1 cellular context compared by ENCODE assay signal in the genomic region with DNA sequence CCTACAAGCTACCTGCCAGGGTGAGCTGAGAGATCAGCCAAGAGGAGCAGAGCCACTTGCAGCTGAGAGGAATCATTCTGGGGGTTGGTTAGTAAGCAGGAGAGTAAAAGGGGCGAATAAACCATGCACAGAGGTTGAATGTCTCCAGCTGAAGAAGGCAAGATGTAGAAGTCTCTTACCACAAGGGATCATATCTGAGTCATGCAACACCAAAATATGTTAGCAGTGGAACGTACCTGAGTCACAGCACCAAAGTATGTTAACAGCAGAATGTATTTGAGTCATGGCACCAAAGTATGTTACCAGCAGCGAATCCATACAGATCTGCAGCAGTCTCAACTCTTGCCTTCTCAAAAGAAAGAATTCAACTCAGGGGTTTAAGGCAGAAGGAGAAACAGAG.
TF ChIP-seq lines count a peak whose summit lies in the region.

No MANE protein-coding gene starts in this region.

TF ChIP-seq in WTC11, 78 proteins besides CTCF, POLR2A, EP300 and RAD21 (continued from another document):
- TF ChIP-seq, protein P1, sequence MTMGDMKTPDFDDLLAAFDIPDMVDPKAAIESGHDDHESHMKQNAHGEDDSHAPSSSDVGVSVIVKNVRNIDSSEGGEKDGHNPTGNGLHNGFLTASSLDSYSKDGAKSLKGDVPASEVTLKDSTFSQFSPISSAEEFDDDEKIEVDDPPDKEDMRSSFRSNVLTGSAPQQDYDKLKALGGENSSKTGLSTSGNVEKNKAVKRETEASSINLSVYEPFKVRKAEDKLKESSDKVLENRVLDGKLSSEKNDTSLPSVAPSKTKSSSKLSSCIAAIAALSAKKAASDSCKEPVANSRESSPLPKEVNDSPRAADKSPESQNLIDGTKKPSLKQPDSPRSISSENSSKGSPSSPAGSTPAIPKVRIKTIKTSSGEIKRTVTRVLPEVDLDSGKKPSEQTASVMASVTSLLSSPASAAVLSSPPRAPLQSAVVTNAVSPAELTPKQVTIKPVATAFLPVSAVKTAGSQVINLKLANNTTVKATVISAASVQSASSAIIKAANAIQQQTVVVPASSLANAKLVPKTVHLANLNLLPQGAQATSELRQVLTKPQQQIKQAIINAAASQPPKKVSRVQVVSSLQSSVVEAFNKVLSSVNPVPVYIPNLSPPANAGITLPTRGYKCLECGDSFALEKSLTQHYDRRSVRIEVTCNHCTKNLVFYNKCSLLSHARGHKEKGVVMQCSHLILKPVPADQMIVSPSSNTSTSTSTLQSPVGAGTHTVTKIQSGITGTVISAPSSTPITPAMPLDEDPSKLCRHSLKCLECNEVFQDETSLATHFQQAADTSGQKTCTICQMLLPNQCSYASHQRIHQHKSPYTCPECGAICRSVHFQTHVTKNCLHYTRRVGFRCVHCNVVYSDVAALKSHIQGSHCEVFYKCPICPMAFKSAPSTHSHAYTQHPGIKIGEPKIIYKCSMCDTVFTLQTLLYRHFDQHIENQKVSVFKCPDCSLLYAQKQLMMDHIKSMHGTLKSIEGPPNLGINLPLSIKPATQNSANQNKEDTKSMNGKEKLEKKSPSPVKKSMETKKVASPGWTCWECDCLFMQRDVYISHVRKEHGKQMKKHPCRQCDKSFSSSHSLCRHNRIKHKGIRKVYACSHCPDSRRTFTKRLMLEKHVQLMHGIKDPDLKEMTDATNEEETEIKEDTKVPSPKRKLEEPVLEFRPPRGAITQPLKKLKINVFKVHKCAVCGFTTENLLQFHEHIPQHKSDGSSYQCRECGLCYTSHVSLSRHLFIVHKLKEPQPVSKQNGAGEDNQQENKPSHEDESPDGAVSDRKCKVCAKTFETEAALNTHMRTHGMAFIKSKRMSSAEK (CRISPR knock-in tag; IDR thresholded peaks at IDR 0.05; ENCODE audit: borderline replicate concordance) = no peak
- TF ChIP-seq ZNF232 (CRISPR knock-in tag; IDR thresholded peaks at IDR 0.05) = no peak
- no peak for TF ChIP-seq TP53 (CRISPR knock-in tag; IDR thresholded peaks at IDR 0.05)
- TF ChIP-seq, protein P2, sequence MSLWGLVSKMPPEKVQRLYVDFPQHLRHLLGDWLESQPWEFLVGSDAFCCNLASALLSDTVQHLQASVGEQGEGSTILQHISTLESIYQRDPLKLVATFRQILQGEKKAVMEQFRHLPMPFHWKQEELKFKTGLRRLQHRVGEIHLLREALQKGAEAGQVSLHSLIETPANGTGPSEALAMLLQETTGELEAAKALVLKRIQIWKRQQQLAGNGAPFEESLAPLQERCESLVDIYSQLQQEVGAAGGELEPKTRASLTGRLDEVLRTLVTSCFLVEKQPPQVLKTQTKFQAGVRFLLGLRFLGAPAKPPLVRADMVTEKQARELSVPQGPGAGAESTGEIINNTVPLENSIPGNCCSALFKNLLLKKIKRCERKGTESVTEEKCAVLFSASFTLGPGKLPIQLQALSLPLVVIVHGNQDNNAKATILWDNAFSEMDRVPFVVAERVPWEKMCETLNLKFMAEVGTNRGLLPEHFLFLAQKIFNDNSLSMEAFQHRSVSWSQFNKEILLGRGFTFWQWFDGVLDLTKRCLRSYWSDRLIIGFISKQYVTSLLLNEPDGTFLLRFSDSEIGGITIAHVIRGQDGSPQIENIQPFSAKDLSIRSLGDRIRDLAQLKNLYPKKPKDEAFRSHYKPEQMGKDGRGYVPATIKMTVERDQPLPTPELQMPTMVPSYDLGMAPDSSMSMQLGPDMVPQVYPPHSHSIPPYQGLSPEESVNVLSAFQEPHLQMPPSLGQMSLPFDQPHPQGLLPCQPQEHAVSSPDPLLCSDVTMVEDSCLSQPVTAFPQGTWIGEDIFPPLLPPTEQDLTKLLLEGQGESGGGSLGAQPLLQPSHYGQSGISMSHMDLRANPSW (CRISPR knock-in tag; conservative IDR thresholded peaks at IDR 0.05; ENCODE audit: low read depth) = no peak
- TF ChIP-seq, protein P3, sequence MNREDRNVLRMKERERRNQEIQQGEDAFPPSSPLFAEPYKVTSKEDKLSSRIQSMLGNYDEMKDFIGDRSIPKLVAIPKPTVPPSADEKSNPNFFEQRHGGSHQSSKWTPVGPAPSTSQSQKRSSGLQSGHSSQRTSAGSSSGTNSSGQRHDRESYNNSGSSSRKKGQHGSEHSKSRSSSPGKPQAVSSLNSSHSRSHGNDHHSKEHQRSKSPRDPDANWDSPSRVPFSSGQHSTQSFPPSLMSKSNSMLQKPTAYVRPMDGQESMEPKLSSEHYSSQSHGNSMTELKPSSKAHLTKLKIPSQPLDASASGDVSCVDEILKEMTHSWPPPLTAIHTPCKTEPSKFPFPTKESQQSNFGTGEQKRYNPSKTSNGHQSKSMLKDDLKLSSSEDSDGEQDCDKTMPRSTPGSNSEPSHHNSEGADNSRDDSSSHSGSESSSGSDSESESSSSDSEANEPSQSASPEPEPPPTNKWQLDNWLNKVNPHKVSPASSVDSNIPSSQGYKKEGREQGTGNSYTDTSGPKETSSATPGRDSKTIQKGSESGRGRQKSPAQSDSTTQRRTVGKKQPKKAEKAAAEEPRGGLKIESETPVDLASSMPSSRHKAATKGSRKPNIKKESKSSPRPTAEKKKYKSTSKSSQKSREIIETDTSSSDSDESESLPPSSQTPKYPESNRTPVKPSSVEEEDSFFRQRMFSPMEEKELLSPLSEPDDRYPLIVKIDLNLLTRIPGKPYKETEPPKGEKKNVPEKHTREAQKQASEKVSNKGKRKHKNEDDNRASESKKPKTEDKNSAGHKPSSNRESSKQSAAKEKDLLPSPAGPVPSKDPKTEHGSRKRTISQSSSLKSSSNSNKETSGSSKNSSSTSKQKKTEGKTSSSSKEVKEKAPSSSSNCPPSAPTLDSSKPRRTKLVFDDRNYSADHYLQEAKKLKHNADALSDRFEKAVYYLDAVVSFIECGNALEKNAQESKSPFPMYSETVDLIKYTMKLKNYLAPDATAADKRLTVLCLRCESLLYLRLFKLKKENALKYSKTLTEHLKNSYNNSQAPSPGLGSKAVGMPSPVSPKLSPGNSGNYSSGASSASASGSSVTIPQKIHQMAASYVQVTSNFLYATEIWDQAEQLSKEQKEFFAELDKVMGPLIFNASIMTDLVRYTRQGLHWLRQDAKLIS (CRISPR knock-in tag; IDR thresholded peaks at IDR 0.05; ENCODE audit: borderline replicate concordance) = no peak
- no peak for TF ChIP-seq ZNF671 (CRISPR knock-in tag; IDR thresholded peaks at IDR 0.05)
- no peak for TF ChIP-seq OVOL2 (CRISPR knock-in tag; IDR thresholded peaks at IDR 0.05; ENCODE audit: borderline replicate concordance)
- TF ChIP-seq, protein P4, sequence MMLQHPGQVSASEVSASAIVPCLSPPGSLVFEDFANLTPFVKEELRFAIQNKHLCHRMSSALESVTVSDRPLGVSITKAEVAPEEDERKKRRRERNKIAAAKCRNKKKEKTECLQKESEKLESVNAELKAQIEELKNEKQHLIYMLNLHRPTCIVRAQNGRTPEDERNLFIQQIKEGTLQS (CRISPR knock-in tag; conservative IDR thresholded peaks at IDR 0.05) = no peak
- TF ChIP-seq NR2C2 (CRISPR knock-in tag; IDR thresholded peaks at IDR 0.05) = no peak
